In genomic region chr3:138409171-138409570, GRCh38 we compare ENCODE assay signal across 1 cellular context.
TF ChIP-seq lines count a peak whose summit lies in the region.

No MANE protein-coding gene starts in this region.

TF ChIP-seq in WTC11, 78 proteins besides CTCF, POLR2A, EP300 and RAD21 (continued from another document):
- TF ChIP-seq MAX (CRISPR knock-in tag; IDR thresholded peaks at IDR 0.05) (no peak), CBFB (CRISPR knock-in tag; IDR thresholded peaks at IDR 0.05; ENCODE audit: low read depth) (no peak)
